8 cellular contexts compared by ENCODE assay signal in the genomic region with DNA sequence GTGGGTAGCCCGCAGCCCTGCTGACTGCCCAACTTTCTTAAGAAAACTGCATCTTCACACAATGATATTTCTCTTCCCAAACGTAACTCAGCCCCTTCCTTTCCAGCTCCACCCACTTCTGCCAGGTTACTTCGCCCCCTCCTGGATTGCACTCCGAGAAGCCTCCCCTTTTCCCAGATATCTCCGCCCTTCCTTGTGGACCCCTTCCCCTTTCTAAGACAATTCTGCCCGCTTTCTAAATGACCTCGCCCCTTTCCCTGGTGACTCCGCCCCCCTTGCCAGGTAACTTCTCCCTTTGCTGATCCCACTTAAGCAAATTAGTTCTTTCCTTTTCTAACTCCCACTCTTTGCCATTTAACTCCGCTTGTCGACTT. TPM values are rescaled to one million over a fixed set of nuclear protein-coding genes. Genes with fewer than 3 reads are reported as not detected.
DNase-seq lines count a peak whose midpoint lies in the region; TF ChIP-seq lines count a peak whose summit lies in the region.

No MANE protein-coding gene starts in this region.

- peaks cover 29% of the 10 kb centered on the region for H3F3A ChIP-seq in PC-9 (ENCODE audit: insufficient read depth, low read depth)

- no peaks in the 10 kb centered on the region for H4K20me1 ChIP-seq in PC-9 (ENCODE audit: insufficient read depth)

- CTCF ChIA-PET in PC-9 (lab: Charles Lee): interaction anchor here (0.6 to 1.5 kb wide), 6 partner anchors 23 to 350 kb away, joined by 3 to 6 read pairs (median 4); no protein-coding TSS in a partner anchor

- BruUV-seq in PC-9 (replicated peaks; lab: Mats Ljungman, UMichigan): no TSS peak

- H3K4me2 ChIP-seq in PC-9: peak overlapping the region; percentile 76

- H2AFZ ChIP-seq in PC-9: peak overlapping the region; percentile 79

- no peaks in the 10 kb centered on the region for H3K79me2 ChIP-seq in PC-9 (ENCODE audit: low read depth)

- H3K9me2 ChIP-seq in PC-9 (ENCODE audit: insufficient read depth): no peaks in the 10 kb centered on the region

- H3K4me3 ChIP-seq in PC-9 (peak overlapping the region; percentile 84), esophagus (ENCODE audit: low read depth in 1 of 2, low read length in 2 of 2) (peak overlapping the region; percentile 53 to 64), prostate gland (peak overlapping the region; percentile 43 to 52)

- TF ChIP-seq CTCF in PC-9 (conservative IDR thresholded peaks at IDR 0.05): no peak
- TF ChIP-seq CTCF in prostate gland (IDR thresholded peaks at IDR 0.05): no peak

- peak; percentile 23 for DNase-seq in activated T-cell treated with anti-CD3 and anti-CD28 coated beads for 48 hours (ENCODE audit: low read depth)
- DNase-seq in activated T-cell treated with anti-CD3 and anti-CD28 coated beads for 4 hours: no peak
- DNase-seq in PC-9: no peak
- no peak for DNase-seq in prostate gland (ENCODE audit: low spot score)
- no peak for DNase-seq in germinal center (ENCODE audit: low spot score)
- DNase-seq in NCI-H146 (lab: John Stamatoyannopoulos, UW): no peak
- DNase-seq in NCI-H2107 treated with DMSO at 0.1 percent for 48 hours (lab: John Stamatoyannopoulos, UW; ENCODE audit: unreplicated experiment): no peak

- WGBS in esophagus, 2 donors: 1% methylated on average over 10 of the region's 10 CpGs
- under 1% methylated on average over 10 of the region's 10 CpGs for whole genome bisulfite sequencing in prostate gland

- POLR2A ChIA-PET in PC-9 (lab: Charles Lee; ENCODE audit: unreplicated experiment): interaction anchor here (0.5 to 1.4 kb wide), 5 partner anchors 26 to 370 kb away, joined by 3 to 9 read pairs (median 5); partner anchors contain the start of gene KLK6

- H3K36me3 ChIP-seq in PC-9 (ENCODE audit: low read depth) (no peaks in the 10 kb centered on the region), esophagus (ENCODE audit: control insufficient read depth in 2 of 2, insufficient read depth in 2 of 2, low read length in 1 of 2) (peaks cover 0 to 5% of the 10 kb centered on the region in 2 donors), prostate gland (no peaks in the 10 kb centered on the region)

- H3K4me1 ChIP-seq in PC-9 (replicated peaks; ENCODE audit: insufficient read depth) (peaks cover 21% of the 10 kb centered on the region), esophagus (ENCODE audit: control insufficient read depth in 2 of 2, insufficient read depth in 2 of 2, low read length in 1 of 2) (peaks cover 10 to 13% of the 10 kb centered on the region in 2 donors), prostate gland (replicated peaks) (no peaks in the 10 kb centered on the region)

- no peak for TF ChIP-seq POLR2A in prostate gland (IDR thresholded peaks at IDR 0.05)

- H3K9me3 ChIP-seq in PC-9 (ENCODE audit: insufficient read depth, low read depth) (no peaks in the 10 kb centered on the region), esophagus (ENCODE audit: control insufficient read depth in 2 of 2, insufficient read depth in 1 of 2, low read depth in 1 of 2, low read length in 1 of 2) (no peaks in the 10 kb centered on the region), prostate gland (no peaks in the 10 kb centered on the region)

- no peaks in the 10 kb centered on the region for H3K27me3 ChIP-seq in PC-9 (ENCODE audit: insufficient read depth, low read depth)
- H3K27me3 ChIP-seq in esophagus (ENCODE audit: control insufficient read depth in 1 of 2, insufficient read depth in 2 of 2, low read length in 2 of 2): no peaks in the 10 kb centered on the region
- H3K27me3 ChIP-seq in prostate gland (replicated peaks; ENCODE audit: insufficient read depth): no peaks in the 10 kb centered on the region

- H3K27ac ChIP-seq in PC-9 (no peak overlapping the region), esophagus (ENCODE audit: low read depth in 2 of 2, low read length in 1 of 2) (peak overlapping the region; percentile 64 to 79), prostate gland (peak overlapping the region; percentile 53 to 58)

- intact Hi-C loops in PC-9 (cut with micrococcal nuclease; ENCODE audit: unreplicated experiment) (loop anchor here (1.0 to 2.0 kb wide), 4 partner anchors 28 to 318 kb away; no protein-coding TSS in a partner anchor), prostate gland (cut with DNase I) (loop anchor here (5.0 kb wide), 3 partner anchors 53 to 318 kb away; partner anchors contain the start of genes C19orf84 and ZNF175)

RNA-seq across cellular contexts. Expression of gene VSIG10L, which starts 2.6 kb away (rescaled TPM):
- total RNA-seq in PC-9 (2021) (2.3 and 2.8 TPM in 2 replicates), prostate gland (1 to 10 TPM; 2.3 to 9.9 TPM)
- 100 to 1,000 TPM; 122 to 227 TPM for polyA plus RNA-seq in esophagus

RNA-seq across cellular contexts. Expression of gene ETFB, which starts 26.9 kb away (rescaled TPM):
- 204 and 252 TPM in 2 replicates for total RNA-seq in PC-9 (2021)
- polyA plus RNA-seq in esophagus: 100 to 1,000 TPM; 127 to 181 TPM
- 100 to 1,000 TPM in 1 of 2 donors, 10 to 100 TPM in 1; 82.8 to 118 TPM for total RNA-seq in prostate gland

RNA-seq across cellular contexts. Expression of gene IGLON5, which starts 27.9 kb away (rescaled TPM):
- total RNA-seq in PC-9 (2021): not detected in 2 replicates
- under 1 TPM; 0.15 to 0.22 TPM for polyA plus RNA-seq in esophagus
- total RNA-seq in prostate gland: 10 to 100 TPM in 1 of 2 donors, not detected in 1; 12.6 TPM

RNA-seq across cellular contexts. Expression of gene CLDND2, which starts 29.5 kb away (rescaled TPM):
- 1.5 and 4.5 TPM in 2 replicates for total RNA-seq in PC-9 (2021)
- polyA plus RNA-seq in esophagus: under 1 TPM; 0.37 to 0.39 TPM
- 1 to 10 TPM in 1 of 2 donors, not detected in 1; 4.2 TPM for total RNA-seq in prostate gland

RNA-seq across cellular contexts. Expression of gene NKG7, which starts 33.2 kb away (rescaled TPM):
- total RNA-seq in PC-9 (2021) (not detected in 2 replicates), prostate gland (1 to 10 TPM in 1 of 2 donors, not detected in 1; 1.8 TPM)
- polyA plus RNA-seq in esophagus: 1 to 10 TPM; 1.0 to 3.2 TPM
